37 cellular contexts compared by ENCODE assay signal in the genomic region with DNA sequence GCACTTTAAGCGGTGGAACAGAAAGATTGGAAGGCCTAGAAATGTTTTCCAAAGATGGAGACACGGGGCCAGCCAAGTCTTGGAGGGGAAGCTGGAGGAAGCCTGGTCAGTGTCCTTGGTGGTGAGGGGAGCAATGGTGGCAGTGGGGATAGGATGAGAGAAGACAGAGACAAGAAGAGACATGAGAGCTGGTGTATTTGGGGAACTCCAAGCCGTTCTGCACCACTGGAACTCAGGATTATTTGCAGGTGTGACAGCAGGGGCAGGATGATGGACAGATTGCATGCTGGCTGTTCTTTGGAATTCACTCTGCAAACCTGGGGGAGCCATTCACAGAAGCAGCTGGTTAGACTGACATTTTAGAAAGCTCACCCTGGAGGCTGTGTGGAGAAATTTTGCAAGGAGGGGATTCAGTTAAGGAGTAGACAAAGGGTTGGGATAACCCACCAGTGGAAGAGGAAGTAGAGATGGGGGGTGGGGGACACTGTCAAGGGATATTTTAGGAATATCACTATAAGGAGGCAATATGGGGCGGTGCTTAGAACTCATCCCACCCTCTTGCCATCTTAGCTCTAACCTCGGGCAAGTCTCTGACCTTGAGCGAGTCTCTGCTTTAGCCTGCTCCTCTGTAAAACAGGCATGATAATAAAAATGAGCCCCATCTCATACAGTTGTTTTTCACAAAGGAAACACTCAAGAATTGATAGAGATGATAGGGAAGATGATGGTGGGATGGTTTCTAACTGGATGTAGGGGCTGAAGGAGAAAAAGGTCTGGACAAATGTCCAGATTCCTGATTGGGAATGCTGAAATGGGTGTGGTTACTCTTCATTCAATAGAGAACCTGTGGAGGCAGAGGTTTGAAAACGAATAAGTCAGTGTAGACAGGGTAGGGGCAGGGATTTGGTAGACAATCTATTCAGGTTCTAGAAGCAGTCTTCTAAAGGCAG.
"Had no signal": no experiment of that assay in that cellular context is flagged by ENCODE, and none has a peak within 500 bp of the region (broad histone marks: within the 10 kb centered on the region; RNA-seq: fewer than 3 reads in every experiment).

No MANE protein-coding gene starts in this region.

- H3K9me3 Mint-ChIP-seq: activated CD4-positive, alpha-beta memory T cell treated with anti-CD3 and anti-CD28 coated beads, Interleukin-2, amount 10 ng/mL, durations not matched to agents 7 days and 5 days; activated naive CD4-positive, alpha-beta T cell treated with anti-CD3 and anti-CD28 coated beads, Interleukin-2, amount 10 ng/mL, durations not matched to agents 7 days and 5 days; central memory CD8-positive, alpha-beta T cell had no signal

- DNase-seq: activated CD4-positive, alpha-beta memory T cell treated with anti-CD3 and anti-CD28 coated beads, Interleukin-2, amount 10 ng/mL, durations not matched to agents 7 days and 5 days; activated CD4-positive, alpha-beta T cell treated with anti-CD3 and anti-CD28 coated beads for 1 hour; activated CD4-positive, alpha-beta T cell treated with anti-CD3 and anti-CD28 coated beads for 48 hours; activated CD4-positive, CD25-positive, alpha-beta regulatory T cell; activated CD8-positive, alpha-beta memory T cell treated with anti-CD3 and anti-CD28 coated beads for 24 hours; activated CD8-positive, alpha-beta memory T cell treated with anti-CD3 and anti-CD28 coated beads, Interleukin-2, amount 10 ng/mL, durations not matched to agents 7 days and 5 days; activated CD8-positive, alpha-beta memory T cell treated with anti-CD3 and anti-CD28 coated beads, Interleukin-2, amount 50 U/mL, for 48 hours; activated effector memory CD4-positive, alpha-beta T cell treated with Interleukin-2 at 50 U/mL for 16 hours; activated naive CD4-positive, alpha-beta T cell treated with anti-CD3 and anti-CD28 coated beads, Interleukin-2, amount 10 ng/mL, durations not matched to agents 7 days and 5 days; activated T-cell treated with anti-CD3 and anti-CD28 coated beads, Interleukin-2, amount 50 U/mL, for 48 hours; amniotic stem cell; aorta; MM.1S; MV-4-11; NCI-H1092; NCI-H146; NCI-H187 treated with DMSO at 0.1 percent for 48 hours; NCI-H2081; NCI-H2171 treated with DMSO at 0.1 percent for 48 hours; NCI-H226; NCI-H446 treated with DMSO at 0.1 percent for 48 hours; NCI-H748 treated with DMSO at 0.1 percent for 48 hours; NK-92 treated with Interleukin-12 subunit alpha and Interleukin-12 subunit beta, amount 100 ng/mL, for 24 hours; PC-3; Peyer's patch; RPMI8226; SIG-M5; SW 1271; T-helper 1 cell; T-helper 2 cell; T-helper 9 cell had no signal

- H3K9ac ChIP-seq: KMS-11 had no signal

- H3K27me3 Mint-ChIP-seq: activated CD4-positive, alpha-beta memory T cell treated with anti-CD3 and anti-CD28 coated beads, Interleukin-2, amount 10 ng/mL, durations not matched to agents 7 days and 5 days; activated CD8-positive, alpha-beta memory T cell treated with anti-CD3 and anti-CD28 coated beads, Interleukin-2, amount 10 ng/mL, durations not matched to agents 7 days and 5 days; activated naive CD4-positive, alpha-beta T cell treated with anti-CD3 and anti-CD28 coated beads, Interleukin-2, amount 10 ng/mL, durations not matched to agents 7 days and 5 days; activated naive CD8-positive, alpha-beta T cell; central memory CD8-positive, alpha-beta T cell had no signal

- H3K36me3 ChIP-seq: cardiac muscle cell, Peyer's patch had no signal

- H3K4me2 ChIP-seq: KMS-11 had no signal

- H3K4me1 Mint-ChIP-seq: activated CD4-positive, alpha-beta memory T cell treated with anti-CD3 and anti-CD28 coated beads, Interleukin-2, amount 10 ng/mL, durations not matched to agents 7 days and 5 days; activated CD8-positive, alpha-beta memory T cell treated with anti-CD3 and anti-CD28 coated beads, Interleukin-2, amount 10 ng/mL, durations not matched to agents 7 days and 5 days; activated naive CD4-positive, alpha-beta T cell treated with anti-CD3 and anti-CD28 coated beads, Interleukin-2, amount 10 ng/mL, durations not matched to agents 7 days and 5 days; central memory CD8-positive, alpha-beta T cell had no signal

- H3K4me3 ChIP-seq: cardiac muscle cell, Peyer's patch had no signal

- H3K27me3 ChIP-seq: cardiac muscle cell, Peyer's patch had no signal

- H3K36me3 Mint-ChIP-seq: activated CD8-positive, alpha-beta memory T cell treated with anti-CD3 and anti-CD28 coated beads, Interleukin-2, amount 10 ng/mL, durations not matched to agents 7 days and 5 days; activated naive CD4-positive, alpha-beta T cell treated with anti-CD3 and anti-CD28 coated beads, Interleukin-2, amount 10 ng/mL, durations not matched to agents 7 days and 5 days; activated naive CD8-positive, alpha-beta T cell had no signal

- H3K27ac Mint-ChIP-seq: activated CD4-positive, alpha-beta memory T cell treated with anti-CD3 and anti-CD28 coated beads, Interleukin-2, amount 10 ng/mL, durations not matched to agents 7 days and 5 days; activated CD8-positive, alpha-beta memory T cell treated with anti-CD3 and anti-CD28 coated beads, Interleukin-2, amount 10 ng/mL, durations not matched to agents 7 days and 5 days; activated naive CD4-positive, alpha-beta T cell treated with anti-CD3 and anti-CD28 coated beads, Interleukin-2, amount 10 ng/mL, durations not matched to agents 7 days and 5 days; activated naive CD8-positive, alpha-beta T cell had no signal

- ATAC-seq: activated CD8-positive, alpha-beta memory T cell treated with anti-CD3 and anti-CD28 coated beads, Interleukin-2, amount 10 ng/mL, durations not matched to agents 7 days and 5 days; PC-3; Right ventricle myocardium inferior had no signal

- H3K27ac ChIP-seq: cardiac muscle cell, KMS-11, VCaP had no signal

- H3K4me3 Mint-ChIP-seq: activated CD4-positive, alpha-beta memory T cell treated with anti-CD3 and anti-CD28 coated beads, Interleukin-2, amount 10 ng/mL, durations not matched to agents 7 days and 5 days; activated CD8-positive, alpha-beta memory T cell treated with anti-CD3 and anti-CD28 coated beads, Interleukin-2, amount 10 ng/mL, durations not matched to agents 7 days and 5 days; activated naive CD4-positive, alpha-beta T cell treated with anti-CD3 and anti-CD28 coated beads, Interleukin-2, amount 10 ng/mL, durations not matched to agents 7 days and 5 days; activated naive CD8-positive, alpha-beta T cell; central memory CD8-positive, alpha-beta T cell had no signal
